In the genomic region with DNA sequence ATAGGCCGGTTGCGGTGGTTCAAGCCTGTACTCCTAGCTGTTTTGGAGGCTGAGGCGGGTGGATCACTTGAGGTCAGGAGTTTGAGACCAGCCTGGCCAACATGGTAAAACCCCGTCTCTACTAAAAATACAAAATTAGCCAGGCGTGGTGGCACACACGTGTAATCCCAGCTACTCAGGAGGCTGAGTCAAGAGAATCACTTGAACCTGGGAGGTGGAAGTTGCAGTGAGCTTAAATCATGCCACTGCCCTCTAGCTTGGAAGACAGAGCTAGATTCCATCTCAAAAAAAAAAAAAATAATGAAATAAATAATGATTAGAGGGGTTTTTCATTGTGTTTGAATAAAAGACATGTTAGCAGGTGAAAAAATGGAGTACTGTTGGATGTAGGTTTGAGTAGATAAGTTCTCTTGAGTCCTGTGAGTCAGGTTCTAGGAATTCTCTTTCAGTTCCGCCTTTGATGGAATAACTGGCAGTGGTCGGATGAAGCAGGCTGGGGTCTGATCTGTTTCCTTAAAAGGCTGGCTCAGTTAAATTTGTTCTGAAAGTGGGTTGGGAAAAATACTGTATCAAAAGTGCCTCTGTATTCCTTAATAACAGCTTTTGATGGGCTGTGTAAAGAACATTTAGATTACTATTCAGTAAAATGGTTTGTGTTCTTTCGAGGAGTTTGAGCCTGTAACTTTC, we compare ENCODE assay signal across 7 cellular contexts.
DNase-seq lines count a peak whose midpoint lies in the region; ATAC-seq and TF ChIP-seq lines count a peak whose summit lies in the region.

No MANE protein-coding gene starts in this region.

- no peak for TF ChIP-seq CTCF in PC-3 (conservative IDR thresholded peaks at IDR 0.05; ENCODE audit: low read depth, low read length)

- no peak overlapping the region for H2BK5ac ChIP-seq in mesendoderm (ENCODE audit: low read length)

- H3K4ac ChIP-seq in mesendoderm (ENCODE audit: low read depth, low read length), result no peak overlapping the region

- no CpG with 5 or more reads among the region's 9 CpGs for WGBS in mesendoderm (ENCODE audit: extremely low coverage, insufficient coverage, low lambda C conversion rate)
- WGBS in urinary bladder, result 69% methylated on average over 9 of the region's 9 CpGs

- no peaks in the 10 kb centered on the region for H4K20me1 ChIP-seq in PC-3 (ENCODE audit: low read length)

- no peak overlapping the region for H2BK120ac ChIP-seq in mesendoderm (ENCODE audit: low read depth, low read length)

- no peak overlapping the region for H4K8ac ChIP-seq in mesendoderm (ENCODE audit: low read depth, low read length)

- ATAC-seq in PC-3, result peak; percentile 27; the same call in 1 of the 2 replicates

- no peak overlapping the region for H3K23ac ChIP-seq in mesendoderm (ENCODE audit: low read length)

- no peak overlapping the region for H4K5ac ChIP-seq in mesendoderm (ENCODE audit: low read length)

- POLR2A ChIA-PET in PC-3 (lab: Charles Lee; ENCODE audit: unreplicated experiment), result no interaction called here

- no peak overlapping the region for H2AFZ ChIP-seq in PC-3 (ENCODE audit: low read length)

- CTCF ChIA-PET in PC-3 (lab: Charles Lee), result interaction anchor here (0.7 kb wide), 1 partner anchor 240 kb away, joined by 5 read pairs; no protein-coding TSS in a partner anchor

- H3K4me2 ChIP-seq in PC-3 (ENCODE audit: low read length) (peak overlapping the region; percentile 33; the same call in 1 of the 2 replicates), mesendoderm (ENCODE audit: low read length) (no peak overlapping the region)

- H3K36me3 ChIP-seq in PC-3 (ENCODE audit: low read depth, low read length) (peaks cover 4% of the 10 kb centered on the region; the same call in 1 of the 2 replicates), mesendoderm (ENCODE audit: control insufficient read depth, insufficient read depth, low read length) (no peaks in the 10 kb centered on the region), urinary bladder (ENCODE audit: insufficient read depth) (no peaks in the 10 kb centered on the region)

- no peaks in the 10 kb centered on the region for H3F3A ChIP-seq in PC-3 (ENCODE audit: low read length, unreplicated experiment)

- no peak overlapping the region for H3K4me3 ChIP-seq in PC-3 (ENCODE audit: low read length)
- no peak overlapping the region for H3K4me3 ChIP-seq in mesendoderm (ENCODE audit: low read length)
- no peak overlapping the region for H3K4me3 ChIP-seq in urinary bladder (ENCODE audit: low read depth, low read length)

- no TSS peak for BruUV-seq in PC-3 (replicated peaks; lab: Mats Ljungman, UMichigan)

- DNase-seq in PC-3 (peak; percentile 62), dedifferentiated amniotic fluid mesenchymal stem cell (ENCODE audit: extremely low spot score) (peak; percentile 58), mesendoderm (peak; percentile 61), NCI-H2081 (lab: John Stamatoyannopoulos, UW) (no peak), NCI-H1105 (lab: John Stamatoyannopoulos, UW) (no peak)
- DNase-seq in activated CD8-positive, alpha-beta memory T cell treated with anti-CD3 and anti-CD28 coated beads, Interleukin-2, amount 50 U/mL, for 48 hours, result no peak

- H3K9me2 ChIP-seq in PC-3 (replicated peaks; ENCODE audit: low read length), result no peaks in the 10 kb centered on the region

- H3K4me1 ChIP-seq in PC-3 (ENCODE audit: insufficient read depth, low read length) (peaks cover 14% of the 10 kb centered on the region), mesendoderm (ENCODE audit: control insufficient read depth, low read depth, low read length) (no peaks in the 10 kb centered on the region), urinary bladder (ENCODE audit: insufficient read depth) (no peaks in the 10 kb centered on the region)

- no peaks in the 10 kb centered on the region for H3K27me3 ChIP-seq in PC-3 (ENCODE audit: low read length)
- H3K27me3 ChIP-seq in mesendoderm (ENCODE audit: insufficient read depth, low read length, poor library complexity), result no peaks in the 10 kb centered on the region

- no peaks in the 10 kb centered on the region for H3K79me1 ChIP-seq in mesendoderm (ENCODE audit: low read length)

- H3K27ac ChIP-seq in PC-3 (ENCODE audit: low read length) (no peak overlapping the region), mesendoderm (ENCODE audit: low read depth, low read length) (no peak overlapping the region), urinary bladder (ENCODE audit: low read depth) (peak overlapping the region; percentile 26)

- no peak overlapping the region for H3K18ac ChIP-seq in mesendoderm (ENCODE audit: low read length)

- H3K9ac ChIP-seq in PC-3 (ENCODE audit: low read length) (no peak overlapping the region), mesendoderm (ENCODE audit: low read length) (no peak overlapping the region)

- H3K9me3 ChIP-seq in PC-3 (ENCODE audit: low read length), result no peaks in the 10 kb centered on the region

- H2BK15ac ChIP-seq in mesendoderm (replicated peaks; ENCODE audit: low read depth), result no peak overlapping the region

- intact Hi-C loops in PC-3 (cut with micrococcal nuclease), result no loop called here

- H3K79me2 ChIP-seq in PC-3 (ENCODE audit: low read length) (no peaks in the 10 kb centered on the region), mesendoderm (ENCODE audit: control insufficient read depth, insufficient read depth, low read length) (no peaks in the 10 kb centered on the region)

- H2AK5ac ChIP-seq in mesendoderm (ENCODE audit: low read length), result no peak overlapping the region

- no peak overlapping the region for H3K56ac ChIP-seq in mesendoderm (ENCODE audit: low read length)

Comparison
In these comparisons a context has a peak if more than half of its experiments do, and no peak if none do; other contexts are left out.
1. DNase-seq: peak in PC-3 (single experiment), dedifferentiated amniotic fluid mesenchymal stem cell (single experiment) and mesendoderm (single experiment); none in NCI-H2081 (0 of 2), NCI-H1105 (single experiment) and activated CD8-positive, alpha-beta memory T cell treated with anti-CD3 and anti-CD28 coated beads, Interleukin-2, amount 50 U/mL, for 48 hours (single experiment).